Comparison of ENCODE assay signal across 13 cellular contexts in the genomic region with DNA sequence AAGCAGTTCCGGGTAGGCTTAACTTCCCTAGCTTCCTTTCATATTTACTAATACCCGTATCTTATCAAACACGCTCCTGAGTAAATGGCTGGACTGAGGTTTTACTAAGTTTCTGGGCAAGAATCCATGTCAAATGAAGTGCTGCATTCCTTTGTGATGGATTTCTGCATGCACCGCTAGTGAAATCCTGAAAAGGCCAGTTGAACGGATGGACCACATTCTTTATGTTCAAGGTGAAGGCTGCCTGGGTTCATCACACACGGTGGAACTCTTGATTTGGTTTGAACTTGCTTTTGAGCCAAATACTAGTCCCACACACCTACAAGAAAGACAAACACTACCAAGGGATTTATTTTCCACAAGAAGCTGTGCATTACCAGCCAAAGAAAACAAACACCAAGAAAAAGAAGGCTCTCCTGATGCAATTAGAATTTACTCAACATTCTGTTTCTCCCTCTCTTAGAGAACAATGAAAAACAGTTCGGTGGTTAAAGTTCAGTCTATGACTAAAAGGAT.
DNase-seq lines count a peak whose midpoint lies in the region; ATAC-seq, FAIRE-seq and TF ChIP-seq lines count a peak whose summit lies in the region.
"Had no signal": no experiment of that assay in that cellular context is flagged by ENCODE, and none has a peak within 500 bp of the region (broad histone marks: within the 10 kb centered on the region; RNA-seq: fewer than 3 reads in every experiment).

No MANE protein-coding gene starts in this region.

- H3K27me3 ChIP-seq in astrocyte (ENCODE audit: insufficient read depth, low read length) (no peaks in the 10 kb centered on the region), thoracic aorta (replicated peaks; ENCODE audit: insufficient read depth) (no peaks in the 10 kb centered on the region)
- H3K27me3 ChIP-seq: Peyer's patch had no signal

- TF ChIP-seq CTCF in astrocyte (IDR thresholded peaks at IDR 0.05; ENCODE audit: insufficient read depth, low read depth, low read length) (no peak), thoracic aorta (IDR thresholded peaks at IDR 0.05) (no peak)

- no peaks in the 10 kb centered on the region for H3K36me3 Mint-ChIP-seq in astrocyte (ENCODE audit: low read depth, unreplicated experiment)
- H3K36me3 Mint-ChIP-seq in activated T-cell treated with anti-CD3 and anti-CD28 coated beads, Interleukin-2, amount 50 U/mL, for 24 hours (ENCODE audit: low read depth): no peaks in the 10 kb centered on the region

- H4K20me1 ChIP-seq in astrocyte (ENCODE audit: insufficient read depth, low read length): no peaks in the 10 kb centered on the region

- DNase-seq in SIG-M5 treated with dmso at 0.1 percent for 504 hours (lab: John Stamatoyannopoulos, UW; ENCODE audit: unreplicated experiment) (peak; percentile 2), SIG-M5 (lab: John Stamatoyannopoulos, UW) (no peak), astrocyte (ENCODE audit: low read depth) (peak; percentile 99), iris pigment epithelial cell (ENCODE audit: low read depth) (peak; percentile 90), thoracic aorta (ENCODE audit: low spot score) (no peak), NAMALWA (ENCODE audit: low spot score) (no peak)
- no peak for DNase-seq in activated T-cell treated with anti-CD3 and anti-CD28 coated beads, Interleukin-2, amount 50 U/mL, for 24 hours
- DNase-seq: effector memory CD8-positive, alpha-beta T cell; Peyer's patch had no signal

- peaks cover 9% of the 10 kb centered on the region for H3K4me1 Mint-ChIP-seq in astrocyte (ENCODE audit: low read depth, unreplicated experiment)
- H3K4me1 Mint-ChIP-seq in activated T-cell treated with anti-CD3 and anti-CD28 coated beads, Interleukin-2, amount 50 U/mL, for 24 hours (ENCODE audit: low read depth): no peaks in the 10 kb centered on the region

- H3K4me3 ChIP-seq in astrocyte (ENCODE audit: insufficient read depth, low read depth, low read length): peak overlapping the region; percentile 13
- peak overlapping the region; percentile 35 for H3K4me3 ChIP-seq in thoracic aorta
- H3K4me3 ChIP-seq: Peyer's patch had no signal

- H3K9ac ChIP-seq in astrocyte (ENCODE audit: low read length): peak overlapping the region; percentile 25

- H3K36me3 ChIP-seq in astrocyte (ENCODE audit: insufficient read depth, low read length) (no peaks in the 10 kb centered on the region), thoracic aorta (no peaks in the 10 kb centered on the region)
- H3K36me3 ChIP-seq: Peyer's patch had no signal

- H3K79me2 ChIP-seq in astrocyte (ENCODE audit: insufficient read depth, low read length): no peaks in the 10 kb centered on the region

- H3K27ac Mint-ChIP-seq in astrocyte (ENCODE audit: unreplicated experiment): peak overlapping the region; percentile 55
- no peak overlapping the region for H3K27ac Mint-ChIP-seq in activated T-cell treated with anti-CD3 and anti-CD28 coated beads, Interleukin-2, amount 50 U/mL, for 24 hours
- H3K27ac Mint-ChIP-seq: activated T-helper 2 cell treated with anti-CD3 and anti-CD28 coated beads, Interferon-gamma antibody, Interleukin-2, Interleukin-4, amounts not matched to agents 10 μg/mL and 5 μg/mL and 100 μg/mL, durations not matched to agents 14 hours and 24 hours and 36 hours; effector memory CD8-positive, alpha-beta T cell had no signal

- peak; percentile 26 for FAIRE-seq in astrocyte (lab: Jason Lieb, UNC)
- FAIRE-seq: A204.1 had no signal

- H3K4me3 Mint-ChIP-seq in astrocyte (ENCODE audit: unreplicated experiment): no peak overlapping the region
- no peak overlapping the region for H3K4me3 Mint-ChIP-seq in activated T-cell treated with anti-CD3 and anti-CD28 coated beads, Interleukin-2, amount 50 U/mL, for 24 hours
- H3K4me3 Mint-ChIP-seq: effector memory CD8-positive, alpha-beta T cell had no signal

- H2AFZ ChIP-seq in astrocyte (ENCODE audit: low read depth, low read length): no peak overlapping the region

- ATAC-seq in thoracic aorta (ENCODE audit: insufficient number of reproducible peaks, low FRiP score, low read depth): no peak
- no peak for ATAC-seq in HG02870 (IDR thresholded peaks at IDR 0.05; ENCODE audit: unreplicated experiment)
- ATAC-seq: activated CD4-positive, CD25-positive, alpha-beta regulatory T cell treated with anti-CD3 and anti-CD28 coated beads, Interleukin-2, amount 50 U/mL, for 24 hours; effector memory CD8-positive, alpha-beta T cell had no signal

- H3K9me3 ChIP-seq in astrocyte (ENCODE audit: insufficient read depth, low read depth, low read length) (no peaks in the 10 kb centered on the region), thoracic aorta (no peaks in the 10 kb centered on the region)
- H3K9me3 ChIP-seq: Peyer's patch had no signal

- no peaks in the 10 kb centered on the region for H3K27me3 Mint-ChIP-seq in astrocyte (ENCODE audit: low read depth, unreplicated experiment)
- H3K27me3 Mint-ChIP-seq in activated T-cell treated with anti-CD3 and anti-CD28 coated beads, Interleukin-2, amount 50 U/mL, for 24 hours: no peaks in the 10 kb centered on the region
- H3K27me3 Mint-ChIP-seq: effector memory CD8-positive, alpha-beta T cell had no signal

- H3K4me1 ChIP-seq in astrocyte (ENCODE audit: insufficient read depth, low read length): peaks cover 18% of the 10 kb centered on the region
- H3K4me1 ChIP-seq in thoracic aorta (ENCODE audit: control insufficient read depth in 1 of 2, low read depth in 2 of 2): peaks cover 5 to 10% of the 10 kb centered on the region in 2 donors
- H3K4me1 ChIP-seq: Peyer's patch had no signal

- H3K4me2 ChIP-seq in astrocyte (ENCODE audit: low read length): peak overlapping the region; percentile 74

- peak overlapping the region; percentile 59 for H3K27ac ChIP-seq in astrocyte (ENCODE audit: low read depth, low read length)
- no peak overlapping the region for H3K27ac ChIP-seq in thoracic aorta
- H3K27ac ChIP-seq: Peyer's patch had no signal

- peaks cover 3% of the 10 kb centered on the region for H3K9me3 Mint-ChIP-seq in astrocyte (ENCODE audit: unreplicated experiment)
- peaks cover 6% of the 10 kb centered on the region for H3K9me3 Mint-ChIP-seq in activated T-cell treated with anti-CD3 and anti-CD28 coated beads, Interleukin-2, amount 50 U/mL, for 24 hours

Comparison
In these comparisons a context has a peak if more than half of its experiments do, and no peak if none do; other contexts are left out.
1. DNase-seq: peak in SIG-M5 treated with dmso at 0.1 percent for 504 hours (single experiment), astrocyte (single experiment) and iris pigment epithelial cell (single experiment); none in SIG-M5 (single experiment), thoracic aorta (single experiment), NAMALWA (single experiment) and activated T-cell treated with anti-CD3 and anti-CD28 coated beads, Interleukin-2, amount 50 U/mL, for 24 hours (single experiment).